In genomic region chr1:207897188-207897587, GRCh38 we compare ENCODE assay signal across 9 cellular contexts. TPM values are rescaled to one million over a fixed set of nuclear protein-coding genes. Genes with fewer than 3 reads are reported as not detected.
DNase-seq lines count a peak whose midpoint lies in the region; ATAC-seq, FAIRE-seq and TF ChIP-seq lines count a peak whose summit lies in the region.
"Had no signal": no experiment of that assay in that cellular context is flagged by ENCODE, and none has a peak within 500 bp of the region (broad histone marks: within the 10 kb centered on the region; RNA-seq: fewer than 3 reads in every experiment).

No MANE protein-coding gene starts in this region.

- TF ChIP-seq CTCF in epithelial cell of proximal tubule (conservative IDR thresholded peaks at IDR 0.05; ENCODE audit: low read depth, low read length) (peak; percentile 45), gastrocnemius medialis (IDR thresholded peaks at IDR 0.05 in 4 of 5, conservative IDR thresholded peaks at IDR 0.05 in 1 of 5) (peak; percentile 30 to 50 (median 43))

- DNase-seq in ELR (ENCODE audit: low read depth) (peak; percentile 51), NCI-H69 (lab: John Stamatoyannopoulos, UW) (peak; percentile 10), epithelial cell of proximal tubule (ENCODE audit: low read depth) (no peak), gastrocnemius medialis (no peak), AG08395 (ENCODE audit: low spot score) (no peak), RCC 7860 (ENCODE audit: low spot score) (no peak)
- DNase-seq: activated naive CD8-positive, alpha-beta T cell treated with anti-CD3 and anti-CD28 coated beads, Interleukin-2, amount 10 ng/mL, durations not matched to agents 7 days and 5 days; immature natural killer cell had no signal

- ATAC-seq in gastrocnemius medialis (peak in 1 of 2 donors; percentile 44), GM18868 (IDR thresholded peaks at IDR 0.05; ENCODE audit: unreplicated experiment) (no peak)

- peak overlapping the region; percentile 25 to 59 (median 42) for H3K27ac ChIP-seq in gastrocnemius medialis

- no peak for FAIRE-seq in RCC 7860 (lab: Jason Lieb, UNC)

- intact Hi-C loops in gastrocnemius medialis (cut with DNase I; ENCODE audit: low total_unique reads): loop anchor here (1.0 kb wide), 1 partner anchor 66 kb away; no protein-coding TSS in a partner anchor

- no peaks in the 10 kb centered on the region for H3K36me3 ChIP-seq in gastrocnemius medialis

- in situ Hi-C loops in gastrocnemius medialis (cut with MboI; ENCODE audit: low sequenced_read_pairs in 4 of 4): no loop called here

- no peak for TF ChIP-seq POLR2A in gastrocnemius medialis (IDR thresholded peaks at IDR 0.05)

- peaks cover under 1 to 6% of the 10 kb centered on the region in 2 donors for H3K4me1 ChIP-seq in gastrocnemius medialis

- no peaks in the 10 kb centered on the region for H3K27me3 ChIP-seq in gastrocnemius medialis

- no peak overlapping the region for H3K4me3 ChIP-seq in epithelial cell of proximal tubule (ENCODE audit: low read depth, low read length)
- H3K4me3 ChIP-seq in gastrocnemius medialis: no peak overlapping the region

- no peaks in the 10 kb centered on the region for H3K9me3 ChIP-seq in gastrocnemius medialis

RNA-seq across cellular contexts. Expression of gene CD34, which starts 13.7 kb away (rescaled TPM):
- under 0.01 TPM in 1 of 2 replicates, not detected in the other for total RNA-seq in epithelial cell of proximal tubule
- total RNA-seq in gastrocnemius medialis: 10 to 100 TPM; 13.6 to 31.7 (median 20.7) TPM
- total RNA-seq: activated naive CD8-positive, alpha-beta T cell treated with anti-CD3 and anti-CD28 coated beads, Interleukin-2, amount 10 ng/mL, durations not matched to agents 7 days and 5 days had no signal

Comparison
In these comparisons a context has a peak if more than half of its experiments do, and no peak if none do; other contexts are left out.
1. DNase-seq: peak in ELR (single experiment) and NCI-H69 (single experiment); none in epithelial cell of proximal tubule (single experiment), gastrocnemius medialis (0 of 2), AG08395 (single experiment) and RCC 7860 (single experiment).
2. RNA of gene CD34, which starts 13.7 kb away (total RNA-seq): 13.6 to 31.7 TPM in gastrocnemius medialis; under 0.01 TPM in epithelial cell of proximal tubule; every median in the first group is over 10 times any median in the second.